1 cellular context compared by ENCODE assay signal in genomic region chr2:54557601-54558187, GRCh38.
TF ChIP-seq lines count a peak whose summit lies in the region.

No MANE protein-coding gene starts in this region.

TF ChIP-seq in HepG2, 621 proteins besides CTCF, POLR2A, EP300 and RAD21 (continued from another document and continues in another):
- TF ChIP-seq TFE3 (CRISPR knock-in tag; IDR thresholded peaks at IDR 0.05): peak; percentile 79; the same call in 1 of the 2 replicates
- TF ChIP-seq HNF4A (CRISPR knock-in tag; IDR thresholded peaks at IDR 0.05): no peak
- peak; percentile 59; the same call in 1 of the 2 replicates for TF ChIP-seq HBP1 (CRISPR knock-in tag; IDR thresholded peaks at IDR 0.05; ENCODE audit: low read depth)
- TF ChIP-seq SRSF4 (IDR thresholded peaks at IDR 0.05; ENCODE audit: low read depth, low read length, poor library complexity, severe bottlenecking): no peak
- peak; percentile 90; the same call in 1 of the 2 replicates for TF ChIP-seq ZNF431 (CRISPR knock-in tag; IDR thresholded peaks at IDR 0.05; ENCODE audit: borderline replicate concordance, low read depth)
- peak; percentile 83 for TF ChIP-seq KMT2B (CRISPR knock-in tag; IDR thresholded peaks at IDR 0.05)
- TF ChIP-seq ZNF687 (CRISPR knock-in tag; IDR thresholded peaks at IDR 0.05): peak; percentile 99
- no peak; the same call in 1 of the 2 replicates for TF ChIP-seq ZBTB25 (CRISPR knock-in tag; IDR thresholded peaks at IDR 0.05)
- TF ChIP-seq KLF11 (CRISPR knock-in tag; IDR thresholded peaks at IDR 0.05): no peak
- no peak for TF ChIP-seq ZBTB49 (CRISPR knock-in tag; IDR thresholded peaks at IDR 0.05; ENCODE audit: borderline replicate concordance)
- peak; percentile 52; the same call in 1 of the 2 replicates for TF ChIP-seq KDM2A (CRISPR knock-in tag; IDR thresholded peaks at IDR 0.05; ENCODE audit: borderline replicate concordance, low read depth)
- TF ChIP-seq E2F5 (CRISPR knock-in tag; conservative IDR thresholded peaks at IDR 0.05): no peak; the same call in 1 of the 2 replicates
- TF ChIP-seq HNRNPUL1 (IDR thresholded peaks at IDR 0.05; ENCODE audit: low read depth, low read length): no peak
- TF ChIP-seq FOXJ3 (CRISPR knock-in tag; IDR thresholded peaks at IDR 0.05; ENCODE audit: borderline replicate concordance): peak; percentile 79; the same call in 1 of the 2 replicates
- peak; percentile 88; the same call in 1 of the 2 replicates for TF ChIP-seq YEATS4 (CRISPR knock-in tag; IDR thresholded peaks at IDR 0.05; ENCODE audit: borderline replicate concordance)
- TF ChIP-seq ZNF441 (CRISPR knock-in tag; IDR thresholded peaks at IDR 0.05; ENCODE audit: borderline replicate concordance): peak; percentile 58; the same call in 1 of the 2 replicates
- peak; percentile 71; the same call in 1 of the 2 replicates for TF ChIP-seq EEA1 (CRISPR knock-in tag; IDR thresholded peaks at IDR 0.05; ENCODE audit: borderline replicate concordance)
- TF ChIP-seq NCOA1 (CRISPR knock-in tag; IDR thresholded peaks at IDR 0.05): 0 out of 2 replicates have a peak, but pooled peaks have one; percentile 70
- no peak for TF ChIP-seq ZNF367 (CRISPR knock-in tag; IDR thresholded peaks at IDR 0.05; ENCODE audit: borderline replicate concordance)
- peak; percentile 77 for TF ChIP-seq KDM5A (IDR thresholded peaks at IDR 0.05; ENCODE audit: borderline replicate concordance, low read length)
- TF ChIP-seq ZSCAN21 (CRISPR knock-in tag; IDR thresholded peaks at IDR 0.05; ENCODE audit: borderline replicate concordance): peak; percentile 90; the same call in 1 of the 2 replicates
- no peak for TF ChIP-seq ZFP62 (CRISPR knock-in tag; IDR thresholded peaks at IDR 0.05)
- peak; percentile 55; the same call in 1 of the 2 replicates for TF ChIP-seq CEBPG (CRISPR knock-in tag; IDR thresholded peaks at IDR 0.05)
- TF ChIP-seq MAZ (IDR thresholded peaks at IDR 0.05; ENCODE audit: borderline replicate concordance, low read depth, low read length): no peak
- TF ChIP-seq MAZ (CRISPR knock-in tag; IDR thresholded peaks at IDR 0.05; ENCODE audit: low read depth): peak; percentile 68
- no peak for TF ChIP-seq ZNF564 (CRISPR knock-in tag; IDR thresholded peaks at IDR 0.05)
- TF ChIP-seq ZNF513 (CRISPR knock-in tag; conservative IDR thresholded peaks at IDR 0.05): no peak
- peak; percentile 78 for TF ChIP-seq FOXA3 (CRISPR knock-in tag; IDR thresholded peaks at IDR 0.05)
- no peak for TF ChIP-seq ZNF251 (CRISPR knock-in tag; IDR thresholded peaks at IDR 0.05)
- peak; percentile 35; the same call in 1 of the 2 replicates for TF ChIP-seq ZNF30 (CRISPR knock-in tag; IDR thresholded peaks at IDR 0.05)
- TF ChIP-seq BCLAF1 (IDR thresholded peaks at IDR 0.05): no peak
- peak; percentile 95; the same call in 1 of the 2 replicates for TF ChIP-seq ZNF790 (CRISPR knock-in tag; IDR thresholded peaks at IDR 0.05; ENCODE audit: borderline replicate concordance)
- TF ChIP-seq NFYC (CRISPR knock-in tag; IDR thresholded peaks at IDR 0.05): no peak; the same call in 1 of the 2 replicates
- no peak; the same call in 1 of the 2 replicates for TF ChIP-seq TGIF2 (CRISPR knock-in tag; IDR thresholded peaks at IDR 0.05)
- peak; percentile 18; the same call in 1 of the 2 replicates for TF ChIP-seq SSRP1 (CRISPR knock-in tag; IDR thresholded peaks at IDR 0.05)
- TF ChIP-seq MYNN (CRISPR knock-in tag; IDR thresholded peaks at IDR 0.05; ENCODE audit: low read depth): no peak; the same call in 1 of the 2 replicates
- TF ChIP-seq ZNF703 (CRISPR knock-in tag; IDR thresholded peaks at IDR 0.05; ENCODE audit: borderline replicate concordance): no peak
- TF ChIP-seq KDM1A (CRISPR knock-in tag; IDR thresholded peaks at IDR 0.05): no peak
- no peak for TF ChIP-seq ELF4 (CRISPR knock-in tag; IDR thresholded peaks at IDR 0.05; ENCODE audit: borderline replicate concordance)
- no peak for TF ChIP-seq ZBTB44 (CRISPR knock-in tag; IDR thresholded peaks at IDR 0.05)
- TF ChIP-seq KDM5B (CRISPR knock-in tag; IDR thresholded peaks at IDR 0.05; ENCODE audit: borderline replicate concordance): peak; percentile 92
- TF ChIP-seq CAMTA2 (CRISPR knock-in tag; IDR thresholded peaks at IDR 0.05; ENCODE audit: borderline replicate concordance): peak; percentile 68; the same call in 1 of the 2 replicates
- TF ChIP-seq U2AF1 (optimal IDR thresholded peaks at IDR 0.05; ENCODE audit: low read depth, low read length): no peak
